ENCODE assay signal across 21 cellular contexts in genomic region chr6:45488884-45489283, GRCh38.
A peak's percentile ranks its signal among the peaks of the same experiment; 100 is the strongest.
DNase-seq lines count a peak whose midpoint lies in the region; ATAC-seq and TF ChIP-seq lines count a peak whose summit lies in the region.
"Had no signal": no experiment of that assay in that cellular context is flagged by ENCODE, and none has a peak within 500 bp of the region (broad histone marks: within the 10 kb centered on the region; RNA-seq: fewer than 3 reads in every experiment).

No MANE protein-coding gene starts in this region.

- no peak for TF ChIP-seq CTCF in endothelial cell (IDR thresholded peaks at IDR 0.05; ENCODE audit: unreplicated experiment)

- CTCF ChIA-PET in activated CD4-positive, alpha-beta T cell treated with anti-CD3 and anti-CD28 coated beads for 36 hours (lab: Charles Lee): no interaction called here

- H3K27me3 Mint-ChIP-seq in activated CD4-positive, alpha-beta T cell treated with anti-CD3 and anti-CD28 coated beads for 36 hours: peaks cover 2% of the 10 kb centered on the region
- no peaks in the 10 kb centered on the region for H3K27me3 Mint-ChIP-seq in CD4-positive, CD25-positive, alpha-beta regulatory T cell
- H3K27me3 Mint-ChIP-seq in T-helper 1 cell treated with Interleukin-12 subunit alpha and Interleukin-12 subunit beta and Interleukin-4 antibody, amounts not matched to agents 30 μg/mL and 1 μg/mL, for 36 hours (ENCODE audit: low read depth): no peaks in the 10 kb centered on the region
- H3K27me3 Mint-ChIP-seq in endothelial cell (ENCODE audit: unreplicated experiment): peaks cover 6% of the 10 kb centered on the region

- no peaks in the 10 kb centered on the region for H3K9me3 ChIP-seq in CD4-positive, CD25-positive, alpha-beta regulatory T cell (ENCODE audit: control insufficient read depth in 2 of 2, low read length in 2 of 2)
- H3K9me3 ChIP-seq: body of pancreas, left lung, stomach, thyroid gland had no signal

- H3K4me1 Mint-ChIP-seq in activated CD4-positive, alpha-beta T cell treated with anti-CD3 and anti-CD28 coated beads for 36 hours: peaks cover 53% of the 10 kb centered on the region
- peaks cover 24 to 46% (median 31%) of the 10 kb centered on the region in 4 donors for H3K4me1 Mint-ChIP-seq in CD4-positive, CD25-positive, alpha-beta regulatory T cell
- H3K4me1 Mint-ChIP-seq in T-helper 1 cell treated with Interleukin-12 subunit alpha and Interleukin-12 subunit beta and Interleukin-4 antibody, amounts not matched to agents 30 μg/mL and 1 μg/mL, for 36 hours (ENCODE audit: low read depth): peaks cover 22% of the 10 kb centered on the region
- H3K4me1 Mint-ChIP-seq in endothelial cell (ENCODE audit: unreplicated experiment): peaks cover 8% of the 10 kb centered on the region

- no peak overlapping the region for H3K27ac ChIP-seq in CD4-positive, CD25-positive, alpha-beta regulatory T cell (ENCODE audit: insufficient read depth, low read length, poor library complexity, severe bottlenecking)
- H3K27ac ChIP-seq: body of pancreas, dorsolateral prefrontal cortex, left lung, stomach, thyroid gland had no signal

- peak overlapping the region; percentile 20 for H3K4me3 ChIP-seq in CD4-positive, CD25-positive, alpha-beta regulatory T cell (ENCODE audit: low read depth, low read length)
- H3K4me3 ChIP-seq: body of pancreas, dorsolateral prefrontal cortex, left lung, stomach, thyroid gland had no signal

- peaks cover 9% of the 10 kb centered on the region for H3K36me3 ChIP-seq in CD4-positive, CD25-positive, alpha-beta regulatory T cell (ENCODE audit: control insufficient read depth, insufficient read depth, low read length)
- H3K36me3 ChIP-seq: left lung, stomach, thyroid gland had no signal

- intact Hi-C loops in activated CD4-positive, alpha-beta T cell treated with anti-CD3 and anti-CD28 coated beads for 36 hours (cut with DNase I, micrococcal nuclease): loop anchor here (5.0 kb wide), 4 partner anchors 98 to 433 kb away; no protein-coding TSS in a partner anchor
- intact Hi-C loops in Right ventricle myocardium superior (cut with DNase I): no loop called here

- peak; percentile 36 for DNase-seq in activated CD4-positive, alpha-beta T cell treated with anti-CD3 and anti-CD28 coated beads for 36 hours
- no peak for DNase-seq in activated CD4-positive, alpha-beta T cell treated with anti-CD3 and anti-CD28 coated beads for 4 hours
- peak in 2 of 3 donors; percentile 27 to 35 for DNase-seq in CD4-positive, CD25-positive, alpha-beta regulatory T cell
- DNase-seq in central memory CD4-positive, alpha-beta T cell: peak; percentile 54
- no peak for DNase-seq in endothelial cell (ENCODE audit: low spot score)
- no peak for DNase-seq in NOMO-1 (lab: John Stamatoyannopoulos, UW; ENCODE audit: unreplicated experiment in 2 of 2)
- no peak for DNase-seq in Right ventricle myocardium superior
- DNase-seq: 8988T; body of pancreas; dorsolateral prefrontal cortex; Karpas-422; left lung; mesendoderm; NCI-H1436 treated with DMSO at 0.1 percent for 48 hours; NCI-H446 treated with DMSO at 0.1 percent for 48 hours; NCI-H82; RPMI8226; stimulated activated CD4-positive, alpha-beta T cell treated with anti-CD3 and anti-CD28 coated beads, Interleukin-4, amount 100 ng/mL, for 4 hours; stomach; thyroid gland had no signal

- H3K9me3 Mint-ChIP-seq in activated CD4-positive, alpha-beta T cell treated with anti-CD3 and anti-CD28 coated beads for 36 hours (ENCODE audit: low read depth): no peaks in the 10 kb centered on the region
- H3K9me3 Mint-ChIP-seq in CD4-positive, CD25-positive, alpha-beta regulatory T cell: peaks cover 0 to 2% (median 0%) of the 10 kb centered on the region in 7 donors
- H3K9me3 Mint-ChIP-seq in T-helper 1 cell treated with Interleukin-12 subunit alpha and Interleukin-12 subunit beta and Interleukin-4 antibody, amounts not matched to agents 30 μg/mL and 1 μg/mL, for 36 hours: no peaks in the 10 kb centered on the region
- no peaks in the 10 kb centered on the region for H3K9me3 Mint-ChIP-seq in endothelial cell (ENCODE audit: unreplicated experiment)

- no peaks in the 10 kb centered on the region for H3K27me3 ChIP-seq in CD4-positive, CD25-positive, alpha-beta regulatory T cell (ENCODE audit: control insufficient read depth, insufficient read depth, low read length)
- H3K27me3 ChIP-seq: body of pancreas, dorsolateral prefrontal cortex, left lung, stomach, thyroid gland had no signal

- ATAC-seq in activated CD4-positive, alpha-beta T cell treated with anti-CD3 and anti-CD28 coated beads for 36 hours: peak; percentile 45
- peak; percentile 51 to 52 for ATAC-seq in CD4-positive, CD25-positive, alpha-beta regulatory T cell (ENCODE audit: low read depth in 2 of 2)
- no peak for ATAC-seq in Right ventricle myocardium superior (ENCODE audit: poor library complexity)
- ATAC-seq: body of pancreas, left lung had no signal

- H3K27ac Mint-ChIP-seq in activated CD4-positive, alpha-beta T cell treated with anti-CD3 and anti-CD28 coated beads for 36 hours: no peak overlapping the region
- H3K27ac Mint-ChIP-seq in CD4-positive, CD25-positive, alpha-beta regulatory T cell: peak overlapping the region in 2 of 3 donors; percentile 3 to 20
- H3K27ac Mint-ChIP-seq in T-helper 1 cell treated with Interleukin-12 subunit alpha and Interleukin-12 subunit beta and Interleukin-4 antibody, amounts not matched to agents 30 μg/mL and 1 μg/mL, for 36 hours: peak overlapping the region; percentile 34
- no peak overlapping the region for H3K27ac Mint-ChIP-seq in endothelial cell (ENCODE audit: unreplicated experiment)

- H3K4me3 Mint-ChIP-seq in activated CD4-positive, alpha-beta T cell treated with anti-CD3 and anti-CD28 coated beads for 36 hours: no peak overlapping the region
- H3K4me3 Mint-ChIP-seq in CD4-positive, CD25-positive, alpha-beta regulatory T cell: peak overlapping the region in 1 of 4 donors; percentile 18
- H3K4me3 Mint-ChIP-seq in T-helper 1 cell treated with Interleukin-12 subunit alpha and Interleukin-12 subunit beta and Interleukin-4 antibody, amounts not matched to agents 30 μg/mL and 1 μg/mL, for 36 hours: no peak overlapping the region
- H3K4me3 Mint-ChIP-seq in endothelial cell (ENCODE audit: unreplicated experiment): no peak overlapping the region

- H3K36me3 Mint-ChIP-seq in activated CD4-positive, alpha-beta T cell treated with anti-CD3 and anti-CD28 coated beads for 36 hours (ENCODE audit: low read depth): peaks cover 21% of the 10 kb centered on the region
- peaks cover 6% of the 10 kb centered on the region for H3K36me3 Mint-ChIP-seq in CD4-positive, CD25-positive, alpha-beta regulatory T cell
- H3K36me3 Mint-ChIP-seq in T-helper 1 cell treated with Interleukin-12 subunit alpha and Interleukin-12 subunit beta and Interleukin-4 antibody, amounts not matched to agents 30 μg/mL and 1 μg/mL, for 36 hours (ENCODE audit: low read depth): peaks cover 10% of the 10 kb centered on the region
- no peaks in the 10 kb centered on the region for H3K36me3 Mint-ChIP-seq in endothelial cell (ENCODE audit: low read depth, unreplicated experiment)

- peaks cover 27% of the 10 kb centered on the region for H3K4me1 ChIP-seq in CD4-positive, CD25-positive, alpha-beta regulatory T cell (ENCODE audit: control insufficient read depth, insufficient read depth, low read length, poor library complexity, severe bottlenecking)
- H3K4me1 ChIP-seq: body of pancreas, thyroid gland had no signal

- POLR2A ChIA-PET in activated CD4-positive, alpha-beta T cell treated with anti-CD3 and anti-CD28 coated beads for 36 hours (lab: Charles Lee): no interaction called here

Comparison
In these comparisons a context has a peak if more than half of its experiments do, and no peak if none do; other contexts are left out.
1. DNase-seq: peak in activated CD4-positive, alpha-beta T cell treated with anti-CD3 and anti-CD28 coated beads for 36 hours (single experiment), CD4-positive, CD25-positive, alpha-beta regulatory T cell (2 of 3) and central memory CD4-positive, alpha-beta T cell (single experiment); none in activated CD4-positive, alpha-beta T cell treated with anti-CD3 and anti-CD28 coated beads for 4 hours (0 of 2), endothelial cell (single experiment), NOMO-1 (0 of 2) and Right ventricle myocardium superior (single experiment).
2. H3K27ac Mint-ChIP-seq: peak in CD4-positive, CD25-positive, alpha-beta regulatory T cell (2 of 3) and T-helper 1 cell treated with Interleukin-12 subunit alpha and Interleukin-12 subunit beta and Interleukin-4 antibody, amounts not matched to agents 30 μg/mL and 1 μg/mL, for 36 hours (single experiment); none in activated CD4-positive, alpha-beta T cell treated with anti-CD3 and anti-CD28 coated beads for 36 hours (single experiment) and endothelial cell (single experiment).